ENCODE assay signal across 17 cellular contexts in the genomic region with DNA sequence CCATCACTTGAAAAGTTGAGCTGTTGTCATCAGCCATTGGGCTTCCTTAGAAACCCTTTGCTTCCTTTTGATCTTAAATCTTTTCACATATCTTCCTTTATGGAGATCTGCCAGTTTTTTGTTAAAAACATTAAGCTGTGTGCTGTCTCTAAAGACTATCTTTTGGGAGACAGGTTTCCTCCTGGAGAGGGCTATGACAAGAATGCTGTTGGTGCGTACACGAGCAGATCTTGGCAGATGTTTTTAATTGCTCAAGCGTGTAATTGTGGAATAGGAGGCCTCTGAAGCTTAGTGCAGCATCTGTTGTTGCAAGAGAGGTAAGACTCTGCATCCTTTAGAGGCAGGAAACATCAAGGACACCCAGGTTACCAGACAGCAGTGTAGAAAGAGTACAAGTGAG. TPM values are rescaled to one million over a fixed set of nuclear protein-coding genes. Genes with fewer than 3 reads are reported as not detected.
A peak's percentile ranks its signal among the peaks of the same experiment; 100 is the strongest.
DNase-seq lines count a peak whose midpoint lies in the region; ATAC-seq and TF ChIP-seq lines count a peak whose summit lies in the region.
"Had no signal": no experiment of that assay in that cellular context is flagged by ENCODE, and none has a peak within 500 bp of the region (broad histone marks: within the 10 kb centered on the region; RNA-seq: fewer than 3 reads in every experiment).

No MANE protein-coding gene starts in this region.

- 90% methylated on average over 3 of the region's 3 CpGs; no CpG with 5 or more reads in 1 of the 2 experiments for WGBS in IMR-90 (ENCODE audit: extremely low coverage in 2 of 2, insufficient read length in 1 of 2), 2 experiments

- no peaks in the 10 kb centered on the region for H3K9me3 Mint-ChIP-seq in CD8-positive, alpha-beta memory T cell
- H3K9me3 Mint-ChIP-seq: stimulated activated naive B cell treated with anti-CD40 and anti-IgM and Interleukin-4, amounts not matched to agents 10 μg/mL and 1 μg/mL and 100 μg/mL, for 72 hours; T-helper 2 cell treated with Interferon-gamma antibody and Interleukin-4, amounts not matched to agents 5 μg/mL and 100 μg/mL, for 36 hours had no signal

- no peak overlapping the region for H3K23ac ChIP-seq in IMR-90 (ENCODE audit: low read depth, low read length)

- H3K27me3 Mint-ChIP-seq in CD8-positive, alpha-beta memory T cell, result no peaks in the 10 kb centered on the region
- H3K27me3 Mint-ChIP-seq: stimulated activated naive B cell treated with anti-CD40 and anti-IgM and Interleukin-4, amounts not matched to agents 10 μg/mL and 1 μg/mL and 100 μg/mL, for 72 hours had no signal

- no peak overlapping the region for H2AFZ ChIP-seq in IMR-90 (replicated peaks; ENCODE audit: low read length, poor library complexity)

- no peak overlapping the region for H3K56ac ChIP-seq in IMR-90 (ENCODE audit: extremely low read depth, insufficient read depth, low read length)

- TF ChIP-seq CTCF in AG10803 (conservative IDR thresholded peaks at IDR 0.05; ENCODE audit: low read length), result no peak
- TF ChIP-seq CTCF in IMR-90 (conservative IDR thresholded peaks at IDR 0.05; ENCODE audit: low read depth, low read length), result no peak

- CTCF ChIA-PET in IMR-90 (lab: Yijun Ruan, JAX), result no interaction called here
- CTCF ChIA-PET in CD8-positive, alpha-beta memory T cell (lab: Charles Lee), result interaction anchor here (0.8 kb wide), 1 partner anchor 10 kb away, joined by 3 read pairs; no protein-coding TSS in a partner anchor

- dilution Hi-C loops in IMR-90 (cut with HindIII; ENCODE audit: low sequenced_read_pairs, unreplicated experiment), result no loop called here

- no peak overlapping the region for H2BK5ac ChIP-seq in IMR-90 (ENCODE audit: low read depth, low read length, poor library complexity, severe bottlenecking)

- no peak overlapping the region for H2AK5ac ChIP-seq in IMR-90 (ENCODE audit: low read depth, low read length)

- in situ Hi-C loops in IMR-90 (cut with MboI; ENCODE audit: low sequenced_read_pairs), result no loop called here

- H3K27ac Mint-ChIP-seq in CD8-positive, alpha-beta memory T cell, result no peak overlapping the region
- H3K27ac Mint-ChIP-seq: stimulated activated naive B cell treated with anti-CD40 and anti-IgM and Interleukin-4, amounts not matched to agents 10 μg/mL and 1 μg/mL and 100 μg/mL, for 72 hours; T-helper 2 cell treated with Interferon-gamma antibody and Interleukin-4, amounts not matched to agents 5 μg/mL and 100 μg/mL, for 36 hours had no signal

- 0 out of 2 replicates have a peak overlapping the region, but pooled peaks have one; percentile 34 for H2BK120ac ChIP-seq in IMR-90 (ENCODE audit: low read depth, low read length)

- 0 out of 2 replicates have a peak, but pooled peaks cover 3% of the 10 kb centered on the region for H3K9me1 ChIP-seq in IMR-90 (ENCODE audit: insufficient read depth, low read length)

- no peak overlapping the region for H3K9ac ChIP-seq in IMR-90 (ENCODE audit: low read depth, low read length)

- H3K27ac ChIP-seq in IMR-90 (ENCODE audit: insufficient read depth, low read length), result no peak overlapping the region
- H3K27ac ChIP-seq in CD8-positive, alpha-beta memory T cell (ENCODE audit: low read depth, low read length), result no peak overlapping the region
- H3K27ac ChIP-seq: brain microvascular endothelial cell, upper lobe of right lung had no signal

- TF ChIP-seq RAD21 in IMR-90 (IDR thresholded peaks at IDR 0.05; ENCODE audit: low read length), result no peak

- peaks cover 0 to 4% of the 10 kb centered on the region in 2 experiments; a peak in 1 of 4 replicates for H3K79me1 ChIP-seq in IMR-90 (ENCODE audit: low read depth in 1 of 2, low read length in 2 of 2)

- H3K4me1 ChIP-seq in IMR-90 (ENCODE audit: control insufficient read depth, insufficient read depth, low read length), result peaks cover 3% of the 10 kb centered on the region
- no peaks in the 10 kb centered on the region for H3K4me1 ChIP-seq in CD8-positive, alpha-beta memory T cell (ENCODE audit: insufficient read depth, low read length)
- H3K4me1 ChIP-seq: upper lobe of right lung had no signal

- H2BK20ac ChIP-seq in IMR-90 (ENCODE audit: low read depth, low read length), result no peak overlapping the region; the same call in 1 of the 2 replicates

- H4K5ac ChIP-seq in IMR-90 (ENCODE audit: low read depth, low read length), result no peak overlapping the region

- no peak for TF ChIP-seq POLR2A in IMR-90 (IDR thresholded peaks at IDR 0.05; ENCODE audit: low read depth, low read length)

- peak overlapping the region; percentile 32; the same call in 1 of the 2 replicates for H3K4ac ChIP-seq in IMR-90 (ENCODE audit: low read depth, low read length)

- no peak for ATAC-seq in IMR-90 (ENCODE audit: low read depth)
- ATAC-seq in GM18498 (IDR thresholded peaks at IDR 0.05; ENCODE audit: unreplicated experiment), result no peak
- ATAC-seq: stimulated activated naive B cell treated with anti-CD40 and anti-IgM and Interleukin-4, amounts not matched to agents 10 μg/mL and 1 μg/mL and 100 μg/mL, for 72 hours; upper lobe of right lung had no signal

- no peak overlapping the region for H4K8ac ChIP-seq in IMR-90 (ENCODE audit: low read depth in 2 of 2, low read length in 2 of 2)

- H3K18ac ChIP-seq in IMR-90 (ENCODE audit: low read depth, low read length), result no peak overlapping the region

- DNase-seq in AG10803 (ENCODE audit: low read depth) (peak; percentile 69), IMR-90 (no peak), amniotic epithelial cell (ENCODE audit: low read depth) (peak; percentile 55), iris pigment epithelial cell (ENCODE audit: low read depth) (peak; percentile 65), SW480 (ENCODE audit: low spot score) (no peak)
- DNase-seq in stimulated activated CD4-positive, alpha-beta T cell treated with anti-CD3 and anti-CD28 coated beads, Interleukin-4, amount 100 ng/mL, for 4 hours, result no peak
- no peak for DNase-seq in CD8-positive, alpha-beta memory T cell
- DNase-seq: brain microvascular endothelial cell; effector CD4-positive, alpha-beta T cell; KBM-7; midbrain; occipital lobe; stimulated activated naive B cell treated with anti-CD40 and anti-IgM and Interleukin-4, amounts not matched to agents 10 μg/mL and 1 μg/mL and 100 μg/mL, for 72 hours; upper lobe of right lung had no signal

- H3K4me1 Mint-ChIP-seq in CD8-positive, alpha-beta memory T cell, result peaks cover under 1 to 2% (median 1%) of the 10 kb centered on the region in 3 donors

- no TSS peak for BruUV-seq in IMR-90 (replicated peaks; lab: Mats Ljungman, UMichigan)

- no peaks in the 10 kb centered on the region for H3K27me3 ChIP-seq in IMR-90 (ENCODE audit: control insufficient read depth, insufficient read depth, low read length)
- no peaks in the 10 kb centered on the region for H3K27me3 ChIP-seq in CD8-positive, alpha-beta memory T cell (ENCODE audit: insufficient read depth, low read length, poor library complexity, severe bottlenecking)
- H3K27me3 ChIP-seq: brain microvascular endothelial cell, upper lobe of right lung had no signal

- peaks cover 12% of the 10 kb centered on the region for H3K36me3 ChIP-seq in IMR-90 (ENCODE audit: control insufficient read depth, insufficient read depth, low read length)
- H3K36me3 ChIP-seq in CD8-positive, alpha-beta memory T cell (ENCODE audit: insufficient read depth, low read length), result no peaks in the 10 kb centered on the region

- H3K9me3 ChIP-seq in IMR-90 (ENCODE audit: control insufficient read depth, insufficient read depth, low read length), result no peaks in the 10 kb centered on the region
- no peaks in the 10 kb centered on the region for H3K9me3 ChIP-seq in CD8-positive, alpha-beta memory T cell (ENCODE audit: low read length)
- H3K9me3 ChIP-seq: upper lobe of right lung had no signal

- no peak overlapping the region for H2AK9ac ChIP-seq in IMR-90 (replicated peaks; ENCODE audit: low read depth, low read length, poor library complexity)

- H3K4me3 ChIP-seq in AG10803 (ENCODE audit: low read length) (no peak overlapping the region), IMR-90 (ENCODE audit: insufficient read depth, low read depth, low read length) (no peak overlapping the region)
- H3K4me3 ChIP-seq in CD8-positive, alpha-beta memory T cell (ENCODE audit: low read length), result no peak overlapping the region
- H3K4me3 ChIP-seq: smooth muscle cell, upper lobe of right lung had no signal

- 0 out of 2 replicates have a peak overlapping the region, but pooled peaks have one; percentile 58 for H3K14ac ChIP-seq in IMR-90 (replicated peaks; ENCODE audit: low read depth, low read length)

- H3K4me3 Mint-ChIP-seq in CD8-positive, alpha-beta memory T cell, result no peak overlapping the region
- H3K4me3 Mint-ChIP-seq: stimulated activated naive B cell treated with anti-CD40 and anti-IgM and Interleukin-4, amounts not matched to agents 10 μg/mL and 1 μg/mL and 100 μg/mL, for 72 hours; T-helper 2 cell treated with Interferon-gamma antibody and Interleukin-4, amounts not matched to agents 5 μg/mL and 100 μg/mL, for 36 hours had no signal

- peaks cover 27 to 70% (median 42%) of the 10 kb centered on the region in 3 donors for H3K36me3 Mint-ChIP-seq in CD8-positive, alpha-beta memory T cell

- H3K4me2 ChIP-seq in IMR-90 (ENCODE audit: low read depth, low read length), result no peak overlapping the region
- H3K4me2 ChIP-seq: smooth muscle cell had no signal

- no peak overlapping the region for H4K91ac ChIP-seq in IMR-90 (ENCODE audit: insufficient read depth, low read depth, low read length)

- no peak overlapping the region for H2BK15ac ChIP-seq in IMR-90 (ENCODE audit: low read depth, low read length)

- intact Hi-C loops in IMR-90 (cut with micrococcal nuclease), result no loop called here

- POLR2A ChIA-PET in IMR-90 (lab: Charles Lee; ENCODE audit: unreplicated experiment), result no interaction called here
- POLR2A ChIA-PET in CD8-positive, alpha-beta memory T cell (lab: Charles Lee), result no interaction called here

- no peaks in the 10 kb centered on the region for H4K20me1 ChIP-seq in IMR-90 (ENCODE audit: insufficient read depth, low read length)

TF ChIP-seq in IMR-90, 13 proteins besides CTCF, POLR2A, EP300 and RAD21 (continues in another document):
- TF ChIP-seq CHD1 (IDR thresholded peaks at IDR 0.05; ENCODE audit: low read depth, low read length), result no peak
- TF ChIP-seq MAFK (IDR thresholded peaks at IDR 0.05; ENCODE audit: low read depth, low read length), result no peak
- no peak for TF ChIP-seq MAZ (IDR thresholded peaks at IDR 0.05; ENCODE audit: borderline replicate concordance, low read depth, low read length)
- TF ChIP-seq RFX5 (IDR thresholded peaks at IDR 0.05; ENCODE audit: low read depth, low read length), result no peak
- no peak for TF ChIP-seq SMC3 (IDR thresholded peaks at IDR 0.05; ENCODE audit: low read depth, low read length)
- TF ChIP-seq FOS (IDR thresholded peaks at IDR 0.05; ENCODE audit: low read depth, low read length), result no peak
- TF ChIP-seq RCOR1 (IDR thresholded peaks at IDR 0.05; ENCODE audit: insufficient replicate concordance, low read length), result no peak
- TF ChIP-seq CEBPB (IDR thresholded peaks at IDR 0.05; ENCODE audit: low read depth, low read length), result no peak
- no peak for TF ChIP-seq MXI1 (IDR thresholded peaks at IDR 0.05; ENCODE audit: borderline replicate concordance, low read depth, low read length)

RNA-seq across cellular contexts. Expression of gene PHLDB2, which starts 56.8 kb away (rescaled TPM):
- 27.2 and 28.7 TPM in 2 replicates for total RNA-seq in IMR-90 (2012; rRNA removed)
- 8.0 and 10.6 TPM in 2 replicates for polyA plus RNA-seq in IMR-90 (2012; rRNA removed)
- 2.4 and 2.9 TPM in 2 replicates for polyA plus RNA-seq in IMR-90 (2012; cell fraction: cytosol; rRNA removed)
- polyA plus RNA-seq in IMR-90 (2012; cell fraction: nucleus; rRNA removed; ENCODE audit: low replicate concordance), result 4.0 and 19.6 TPM in 2 replicates
- 1 to 10 TPM; 1.9 to 2.2 TPM for total RNA-seq in CD8-positive, alpha-beta memory T cell
- polyA plus RNA-seq in CD8-positive, alpha-beta memory T cell, result 8.1 TPM

Comparison
In these comparisons a context has a peak if more than half of its experiments do, and no peak if none do; other contexts are left out.
1. DNase-seq: peak in AG10803 (single experiment), amniotic epithelial cell (single experiment) and iris pigment epithelial cell (single experiment); none in IMR-90 (single experiment), stimulated activated CD4-positive, alpha-beta T cell treated with anti-CD3 and anti-CD28 coated beads, Interleukin-4, amount 100 ng/mL, for 4 hours (0 of 2), SW480 (single experiment) and CD8-positive, alpha-beta memory T cell (0 of 5).